1 cellular context compared by ENCODE assay signal in the genomic region with DNA sequence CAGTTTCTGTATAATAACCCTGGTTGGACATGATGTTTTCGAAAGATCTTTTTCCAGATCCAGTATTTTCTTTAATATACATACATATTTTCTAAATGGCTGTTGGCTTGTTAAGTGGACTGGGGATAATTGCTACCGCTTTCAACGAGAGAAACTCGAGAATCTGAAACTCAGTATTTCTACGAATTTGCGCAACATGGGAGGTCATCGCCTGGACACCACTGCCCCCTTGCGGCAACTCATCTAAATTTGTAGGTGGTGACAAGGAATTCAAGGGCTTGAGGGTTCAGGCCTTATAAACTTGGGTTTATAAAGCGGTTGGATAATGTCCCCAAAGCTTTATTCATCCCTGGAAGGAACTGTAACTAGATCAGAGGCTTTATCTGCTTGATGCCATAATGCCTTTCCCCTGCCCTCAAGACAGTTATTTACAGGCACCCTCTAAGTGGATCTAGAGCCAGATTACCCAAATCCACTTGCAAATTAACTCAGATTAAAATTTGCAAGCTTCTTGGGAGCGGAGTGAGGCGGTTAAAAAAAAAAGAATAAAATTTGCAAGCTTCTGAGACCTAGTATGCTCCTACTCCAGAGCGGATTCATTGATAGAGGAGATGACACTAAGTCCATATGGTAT.
TF ChIP-seq lines count a peak whose summit lies in the region.

No MANE protein-coding gene starts in this region.

TF ChIP-seq in SK-N-SH treated with all-trans-retinoic acid at 6 μM for 48 hours, 23 proteins besides CTCF, POLR2A, EP300 and RAD21 (continued from another document):
- TF ChIP-seq TCF4 (CRISPR knock-in tag; IDR thresholded peaks at IDR 0.05; ENCODE audit: borderline replicate concordance) (no peak), ZFP30 (CRISPR knock-in tag; IDR thresholded peaks at IDR 0.05) (no peak)
TF ChIP-seq in SK-N-SH treated with all-trans-retinoic acid at 6 μM for 48 hours: peak in this region for 0.
